ENCODE assay signal across 8 cellular contexts in the genomic region with DNA sequence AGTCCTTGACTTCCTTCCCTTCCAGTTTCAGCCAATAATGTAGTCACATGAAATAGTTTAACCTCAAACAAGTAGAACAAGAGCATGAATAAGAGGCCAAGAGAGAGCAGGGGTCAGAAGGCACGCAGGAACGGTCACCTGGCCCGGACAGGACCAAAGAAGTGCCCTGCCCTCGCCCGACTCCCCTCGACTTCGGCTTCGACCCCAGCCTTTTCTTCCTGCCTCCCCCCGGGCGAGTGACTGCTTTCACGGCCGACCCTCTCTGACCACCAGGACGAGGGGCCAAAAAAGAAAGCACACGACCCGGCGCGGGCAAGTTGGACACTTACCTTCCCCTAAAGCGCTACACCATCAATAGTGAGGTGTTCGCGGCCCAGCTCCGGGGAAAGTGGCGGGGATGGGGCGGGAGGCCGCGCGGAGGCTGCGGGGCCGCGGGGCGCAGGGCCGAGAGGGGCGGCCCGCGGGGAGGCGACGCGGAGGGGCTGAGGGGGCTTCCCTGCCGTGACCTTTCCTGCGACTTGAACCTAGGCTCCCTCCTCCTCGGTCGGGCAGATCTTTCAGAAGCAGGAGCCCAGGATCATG. TPM values are rescaled to one million over a fixed set of nuclear protein-coding genes. Genes with fewer than 3 reads are reported as not detected.
DNase-seq lines count a peak whose midpoint lies in the region; ATAC-seq and TF ChIP-seq lines count a peak whose summit lies in the region.

No MANE protein-coding gene starts in this region.

- H3K27me3 ChIP-seq in HUES6 (ENCODE audit: control insufficient read depth, insufficient read depth, low read length) = no peaks in the 10 kb centered on the region
- H3K27me3 ChIP-seq in naive thymus-derived CD4-positive, alpha-beta T cell (ENCODE audit: control insufficient read depth in 2 of 2, insufficient read depth in 2 of 2, low read length in 2 of 2) = no peaks in the 10 kb centered on the region
- no peaks in the 10 kb centered on the region for H3K27me3 ChIP-seq in upper lobe of right lung

- DNase-seq in activated CD8-positive, alpha-beta memory T cell treated with anti-CD3 and anti-CD28 coated beads for 48 hours (ENCODE audit: low read depth in 2 of 3, low spot score in 2 of 3) = peak in 2 of 3 experiments; percentile 12 to 13
- no peak for DNase-seq in activated CD8-positive, alpha-beta memory T cell treated with anti-CD3 and anti-CD28 coated beads for 24 hours
- DNase-seq in activated T-cell treated with anti-CD3 and anti-CD28 coated beads for 4 hours (peak; percentile 9), upper lobe of right lung (peak; percentile 72), SHP77 (lab: John Stamatoyannopoulos, UW) (no peak)
- peak in 6 of 9 donors; percentile 10 to 37 (median 25) for DNase-seq in naive thymus-derived CD4-positive, alpha-beta T cell

- H3K4me1 Mint-ChIP-seq in naive thymus-derived CD4-positive, alpha-beta T cell = peaks cover 26 to 48% (median 42%) of the 10 kb centered on the region in 7 donors

- peaks cover 37% of the 10 kb centered on the region for H3K4me1 ChIP-seq in HUES6 (ENCODE audit: control insufficient read depth, insufficient read depth, low read length)
- H3K4me1 ChIP-seq in naive thymus-derived CD4-positive, alpha-beta T cell (ENCODE audit: control insufficient read depth in 2 of 2, insufficient read depth in 2 of 2, low read length in 2 of 2) = peaks cover 10 to 15% of the 10 kb centered on the region in 2 donors
- H3K4me1 ChIP-seq in upper lobe of right lung = peaks cover 25% of the 10 kb centered on the region

- peak overlapping the region; percentile 82 to 99 (median 92) for H3K4me3 Mint-ChIP-seq in naive thymus-derived CD4-positive, alpha-beta T cell

- peak overlapping the region; percentile 96 for H3K9ac ChIP-seq in HUES6 (ENCODE audit: low read length)

- peaks cover 0 to 15% (median 0%) of the 10 kb centered on the region in 5 donors for H3K27me3 Mint-ChIP-seq in naive thymus-derived CD4-positive, alpha-beta T cell

- H3K36me3 Mint-ChIP-seq in naive thymus-derived CD4-positive, alpha-beta T cell = no peaks in the 10 kb centered on the region

- ATAC-seq in esophagus mucosa (peak; percentile 34), upper lobe of right lung (peak; percentile 41)
- peak; percentile 21 for ATAC-seq in naive thymus-derived CD4-positive, alpha-beta T cell

- H3K27ac ChIP-seq in HUES6 (ENCODE audit: low read depth, low read length) = peak overlapping the region; percentile 97
- peak overlapping the region; percentile 96 for H3K27ac ChIP-seq in naive thymus-derived CD4-positive, alpha-beta T cell (ENCODE audit: low read depth, low read length)
- H3K27ac ChIP-seq in upper lobe of right lung = peak overlapping the region; percentile 94

- H3K4me3 ChIP-seq in HUES6 (ENCODE audit: low read depth, low read length) = peak overlapping the region; percentile 99
- H3K4me3 ChIP-seq in naive thymus-derived CD4-positive, alpha-beta T cell (ENCODE audit: low read length) = peak overlapping the region; percentile 96
- H3K4me3 ChIP-seq in upper lobe of right lung = peak overlapping the region; percentile 72

- H3K9me3 ChIP-seq in HUES6 (ENCODE audit: control insufficient read depth, insufficient read depth, low read depth, low read length) (no peaks in the 10 kb centered on the region), upper lobe of right lung (no peaks in the 10 kb centered on the region)
- H3K9me3 ChIP-seq in naive thymus-derived CD4-positive, alpha-beta T cell (ENCODE audit: control insufficient read depth in 2 of 3, low read length in 3 of 3) = no peaks in the 10 kb centered on the region

- TF ChIP-seq CTCF in upper lobe of right lung (IDR thresholded peaks at IDR 0.05) = no peak

- peaks cover 0 to 3% (median 0%) of the 10 kb centered on the region in 11 donors for H3K9me3 Mint-ChIP-seq in naive thymus-derived CD4-positive, alpha-beta T cell

- POLR2A ChIA-PET in naive thymus-derived CD4-positive, alpha-beta T cell (lab: Charles Lee) = interaction anchor here (0.7 to 2.8 kb wide), 7 partner anchors 9 to 171 kb away, joined by 3 to 13 read pairs (median 3); partner anchors contain the start of gene ENO1

- no peaks in the 10 kb centered on the region for H3K36me3 ChIP-seq in HUES6 (ENCODE audit: control insufficient read depth, insufficient read depth, low read length)
- H3K36me3 ChIP-seq in naive thymus-derived CD4-positive, alpha-beta T cell (ENCODE audit: control insufficient read depth in 2 of 3, insufficient read depth in 3 of 3, low read length in 3 of 3) = peaks cover 0 to 4% (median 0%) of the 10 kb centered on the region in 3 experiments
- H3K36me3 ChIP-seq in upper lobe of right lung = no peaks in the 10 kb centered on the region

- CTCF ChIA-PET in naive thymus-derived CD4-positive, alpha-beta T cell (lab: Charles Lee) = interaction anchor here (0.7 to 1.7 kb wide), 2 partner anchors 30 to 32 kb away, joined by 3 to 5 read pairs; no protein-coding TSS in a partner anchor

- intact Hi-C loops in naive thymus-derived CD4-positive, alpha-beta T cell (cut with micrococcal nuclease) = loop anchor here (1.0 to 10.0 kb wide), 7 partner anchors 62 to 1042 kb away; partner anchors contain the start of genes ENO1 (in 1 of the 2), GPR157 (in 1 of the 2) and VAMP3 (in 1 of the 2)
- intact Hi-C loops in upper lobe of right lung (cut with DNase I) = no loop called here

- H3K27ac Mint-ChIP-seq in naive thymus-derived CD4-positive, alpha-beta T cell = peak overlapping the region; percentile 80 to 99 (median 95)

RNA-seq across cellular contexts. Expression of gene RERE, which starts 0.5 kb away (rescaled TPM):
- total RNA-seq in esophagus mucosa (33.0 TPM), upper lobe of right lung (99.6 TPM)
- total RNA-seq in naive thymus-derived CD4-positive, alpha-beta T cell = 100 to 1,000 TPM in 4 of 5 experiments, 10 to 100 TPM in 1; 75.6 to 114 (median 107) TPM
- polyA plus RNA-seq in naive thymus-derived CD4-positive, alpha-beta T cell = 1 to 10 TPM; 7.3 to 9.1 TPM

Comparison
In these comparisons a context has a peak if more than half of its experiments do, and no peak if none do; other contexts are left out.
1. DNase-seq: peak in activated CD8-positive, alpha-beta memory T cell treated with anti-CD3 and anti-CD28 coated beads for 48 hours (2 of 3), activated T-cell treated with anti-CD3 and anti-CD28 coated beads for 4 hours (single experiment), naive thymus-derived CD4-positive, alpha-beta T cell (6 of 9) and upper lobe of right lung (single experiment); none in activated CD8-positive, alpha-beta memory T cell treated with anti-CD3 and anti-CD28 coated beads for 24 hours (single experiment) and SHP77 (0 of 2).
2. Peak in every context shown above with its lines, with median percentiles within 50 percentile points of each other: H3K27ac ChIP-seq, H3K4me3 ChIP-seq and ATAC-seq.